ENCODE assay signal across 18 cellular contexts in genomic region chr3:129007792-129008191, GRCh38. TPM values are rescaled to one million over a fixed set of nuclear protein-coding genes. Genes with fewer than 3 reads are reported as not detected.
DNase-seq lines count a peak whose midpoint lies in the region; ATAC-seq and TF ChIP-seq lines count a peak whose summit lies in the region.
"Had no signal": no experiment of that assay in that cellular context is flagged by ENCODE, and none has a peak within 500 bp of the region (broad histone marks: within the 10 kb centered on the region; RNA-seq: fewer than 3 reads in every experiment).

No MANE protein-coding gene starts in this region.

- no peaks in the 10 kb centered on the region for H3K36me3 ChIP-seq in gastroesophageal sphincter

- no peaks in the 10 kb centered on the region for H3K27me3 ChIP-seq in right cardiac atrium (ENCODE audit: control insufficient read depth, insufficient read depth)
- H3K27me3 ChIP-seq in gastroesophageal sphincter = peaks cover 45% of the 10 kb centered on the region

- DNase-seq in Right ventricle myocardium inferior (ENCODE audit: missing footprints) (no peak), right cardiac atrium (no peak)
- no peak for DNase-seq in activated CD4-positive, alpha-beta T cell treated with anti-CD3 and anti-CD28 coated beads, Interleukin-2, amount 10 ng/mL, durations not matched to agents 7 days and 5 days
- DNase-seq in stimulated activated CD4-positive, alpha-beta T cell treated with anti-CD3 and anti-CD28 coated beads, Interleukin-2, amount 100 ng/mL, for 24 hours = no peak
- DNase-seq: NCI-H1105; NCI-H1694 treated with DMSO at 0.1 percent for 48 hours; NCI-H345; NCI-H526 treated with DMSO at 0.1 percent for 48 hours; NK-92 treated with Interleukin-12 subunit alpha and Interleukin-12 subunit beta, amount 100 ng/mL, for 24 hours had no signal

- peak overlapping the region in 2 of 3 experiments; percentile 16 to 30 for H3K27ac Mint-ChIP-seq in nephron
- H3K27ac Mint-ChIP-seq in activated CD4-positive, alpha-beta T cell treated with anti-CD3 and anti-CD28 coated beads, Interleukin-2, amount 10 ng/mL, durations not matched to agents 7 days and 5 days = no peak overlapping the region

- peaks cover 39% of the 10 kb centered on the region for H3K4me1 Mint-ChIP-seq in nephron
- peaks cover 30% of the 10 kb centered on the region for H3K4me1 Mint-ChIP-seq in activated CD4-positive, alpha-beta T cell treated with anti-CD3 and anti-CD28 coated beads, Interleukin-2, amount 10 ng/mL, durations not matched to agents 7 days and 5 days

- POLR2A ChIA-PET in activated CD4-positive, alpha-beta T cell treated with anti-CD3 and anti-CD28 coated beads, Interleukin-2, amount 10 ng/mL, durations not matched to agents 7 days and 5 days (lab: Charles Lee) = no interaction called here

- H3K9me3 ChIP-seq in right cardiac atrium (ENCODE audit: control insufficient read depth, low read length) (no peaks in the 10 kb centered on the region), gastroesophageal sphincter (no peaks in the 10 kb centered on the region)

- peaks cover 51% of the 10 kb centered on the region for H3K27me3 Mint-ChIP-seq in nephron (ENCODE audit: low read depth)
- peaks cover 18% of the 10 kb centered on the region for H3K27me3 Mint-ChIP-seq in activated CD4-positive, alpha-beta T cell treated with anti-CD3 and anti-CD28 coated beads, Interleukin-2, amount 10 ng/mL, durations not matched to agents 7 days and 5 days

- no peaks in the 10 kb centered on the region for H3K36me3 Mint-ChIP-seq in nephron (ENCODE audit: low read depth)
- no peaks in the 10 kb centered on the region for H3K36me3 Mint-ChIP-seq in activated CD4-positive, alpha-beta T cell treated with anti-CD3 and anti-CD28 coated beads, Interleukin-2, amount 10 ng/mL, durations not matched to agents 7 days and 5 days (ENCODE audit: low read depth)

- H3K4me1 ChIP-seq in right cardiac atrium (ENCODE audit: control insufficient read depth, insufficient read depth, low read length) (no peaks in the 10 kb centered on the region), gastroesophageal sphincter (peaks cover 0 to 66% (median 23%) of the 10 kb centered on the region in 3 donors)

- H3K9me3 Mint-ChIP-seq in nephron = peaks cover 2% of the 10 kb centered on the region
- no peaks in the 10 kb centered on the region for H3K9me3 Mint-ChIP-seq in activated CD4-positive, alpha-beta T cell treated with anti-CD3 and anti-CD28 coated beads, Interleukin-2, amount 10 ng/mL, durations not matched to agents 7 days and 5 days

- H3K4me3 ChIP-seq in right cardiac atrium (ENCODE audit: low read length) (no peak overlapping the region), gastroesophageal sphincter (no peak overlapping the region)

- 62% methylated on average over 2 of the region's 2 CpGs for WGBS in right cardiac atrium
- 50 to 83% methylated on average over 1 to 2 of the region's 2 CpGs for WGBS in gastroesophageal sphincter (ENCODE audit: low coverage in 1 of 2), 2 donors

- H3K27ac ChIP-seq in right cardiac atrium (ENCODE audit: low read length) = no peak overlapping the region
- peak overlapping the region in 3 of 4 donors; percentile 16 to 63 (median 60) for H3K27ac ChIP-seq in gastroesophageal sphincter
- H3K27ac ChIP-seq: RWPE1 had no signal

- CTCF ChIA-PET in activated CD4-positive, alpha-beta T cell treated with anti-CD3 and anti-CD28 coated beads, Interleukin-2, amount 10 ng/mL, durations not matched to agents 7 days and 5 days (lab: Charles Lee) = interaction anchor here (1.2 to 4.6 kb wide), 8 partner anchors 9 to 238 kb away, joined by 3 to 16 read pairs (median 4); no protein-coding TSS in a partner anchor

- peak; percentile 59 for ATAC-seq in Right ventricle myocardium inferior
- ATAC-seq in right cardiac atrium = no peak
- ATAC-seq in gastroesophageal sphincter = peak; percentile 50
- no peak for ATAC-seq in HG02840 (IDR thresholded peaks at IDR 0.05; ENCODE audit: low FRiP score, unreplicated experiment)
- ATAC-seq in GM21515 (IDR thresholded peaks at IDR 0.05; ENCODE audit: unreplicated experiment) = no peak

- H3K4me3 Mint-ChIP-seq in nephron = peak overlapping the region in 1 of 3 experiments; percentile 31
- H3K4me3 Mint-ChIP-seq in activated CD4-positive, alpha-beta T cell treated with anti-CD3 and anti-CD28 coated beads, Interleukin-2, amount 10 ng/mL, durations not matched to agents 7 days and 5 days = no peak overlapping the region

- TF ChIP-seq CTCF in gastroesophageal sphincter (IDR thresholded peaks at IDR 0.05) (no peak), nephron (IDR thresholded peaks at IDR 0.05; ENCODE audit: unreplicated experiment in 3 of 3) (no peak)

- TF ChIP-seq POLR2A in gastroesophageal sphincter (IDR thresholded peaks at IDR 0.05) = no peak

- intact Hi-C loops in Right ventricle myocardium inferior (cut with DNase I) = no loop called here
- intact Hi-C loops in right cardiac atrium (cut with DNase I) = no loop called here

- TF ChIP-seq EP300 in gastroesophageal sphincter (IDR thresholded peaks at IDR 0.05) = no peak

RNA-seq across cellular contexts. Expression of gene EFCC1, which starts 6.7 kb away (rescaled TPM):
- 2.3 TPM for total RNA-seq in Right ventricle myocardium inferior
- total RNA-seq in right cardiac atrium = 1 to 10 TPM in 2 of 4 donors, under 1 TPM in 2; 0.69 to 1.2 (median 0.94) TPM
- polyA plus RNA-seq in right cardiac atrium = 1.2 TPM
- 10 to 100 TPM in 1 of 4 donors, 1 to 10 TPM in 3; 4.8 to 10.3 (median 6.5) TPM for total RNA-seq in gastroesophageal sphincter
- under 1 TPM in 1 of 2 experiments, not detected in 1; 0.07 TPM for total RNA-seq in activated CD4-positive, alpha-beta T cell treated with anti-CD3 and anti-CD28 coated beads, Interleukin-2, amount 10 ng/mL, durations not matched to agents 7 days and 5 days
- total RNA-seq: Daoy, LHCN-M2 had no signal

RNA-seq across cellular contexts. Expression of gene CFAP92, which starts 13.9 kb away (rescaled TPM):
- total RNA-seq in Right ventricle myocardium inferior (0.49 TPM), right cardiac atrium (1 to 10 TPM in 1 of 4 donors, under 1 TPM in 3; 0.06 to 1.0 (median 0.63) TPM), gastroesophageal sphincter (1 to 10 TPM in 3 of 4 donors, under 1 TPM in 1; 0.96 to 3.3 (median 2.3) TPM)
- polyA plus RNA-seq in right cardiac atrium = 0.11 TPM
- under 1 TPM in 1 of 2 experiments, not detected in 1; 0.10 TPM for total RNA-seq in activated CD4-positive, alpha-beta T cell treated with anti-CD3 and anti-CD28 coated beads, Interleukin-2, amount 10 ng/mL, durations not matched to agents 7 days and 5 days
- total RNA-seq: LHCN-M2 had no signal

RNA-seq across cellular contexts. Expression of gene GP9, which starts 52.8 kb away (rescaled TPM):
- not detected for total RNA-seq in Right ventricle myocardium inferior
- total RNA-seq in right cardiac atrium = not detected
- polyA plus RNA-seq in right cardiac atrium = not detected
- total RNA-seq in gastroesophageal sphincter = not detected
- not detected for total RNA-seq in activated CD4-positive, alpha-beta T cell treated with anti-CD3 and anti-CD28 coated beads, Interleukin-2, amount 10 ng/mL, durations not matched to agents 7 days and 5 days
- total RNA-seq: A172, Daoy, H1, LHCN-M2 had no signal
- polyA plus RNA-seq: H1 had no signal

Comparison
In these comparisons a context has a peak if more than half of its experiments do, and no peak if none do; other contexts are left out.
1. ATAC-seq: peak in Right ventricle myocardium inferior (single experiment) and gastroesophageal sphincter (single experiment); none in right cardiac atrium (0 of 2), HG02840 (single experiment) and GM21515 (single experiment).